1 cellular context compared by ENCODE assay signal in the genomic region with DNA sequence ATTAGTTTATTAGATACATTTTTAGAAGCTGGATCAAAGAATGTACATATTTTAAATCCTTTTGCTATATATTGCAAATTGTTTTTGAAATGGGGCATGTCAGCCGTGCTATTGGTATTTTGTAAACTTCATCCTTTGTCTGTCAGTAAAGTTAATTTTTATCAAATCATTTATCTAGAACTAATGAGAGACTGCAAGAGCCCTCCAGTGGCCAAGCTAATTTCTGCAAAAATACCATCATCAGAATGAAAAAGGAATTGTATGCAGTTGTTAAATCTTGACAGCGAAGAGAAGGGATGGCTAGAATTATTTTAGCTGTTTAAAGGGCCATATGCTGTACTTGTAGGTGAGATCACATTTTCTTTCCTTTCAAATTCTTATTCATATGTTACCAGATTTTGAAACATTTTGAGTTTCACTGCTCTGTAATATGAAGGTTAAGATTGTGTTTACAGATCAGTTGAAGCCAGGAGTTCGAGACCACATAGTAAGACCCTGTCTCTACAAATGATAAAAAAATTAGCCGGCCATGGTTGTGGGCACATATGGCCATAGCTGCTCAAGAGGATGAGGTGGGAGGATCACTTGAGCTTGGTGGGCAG.
A peak's percentile ranks its signal among the peaks of the same experiment; 100 is the strongest.
TF ChIP-seq lines count a peak whose summit lies in the region.

No MANE protein-coding gene starts in this region.

TF ChIP-seq in GM12878, 131 proteins besides CTCF, POLR2A, EP300 and RAD21 (continued from another document):
- TF ChIP-seq, protein P1, sequence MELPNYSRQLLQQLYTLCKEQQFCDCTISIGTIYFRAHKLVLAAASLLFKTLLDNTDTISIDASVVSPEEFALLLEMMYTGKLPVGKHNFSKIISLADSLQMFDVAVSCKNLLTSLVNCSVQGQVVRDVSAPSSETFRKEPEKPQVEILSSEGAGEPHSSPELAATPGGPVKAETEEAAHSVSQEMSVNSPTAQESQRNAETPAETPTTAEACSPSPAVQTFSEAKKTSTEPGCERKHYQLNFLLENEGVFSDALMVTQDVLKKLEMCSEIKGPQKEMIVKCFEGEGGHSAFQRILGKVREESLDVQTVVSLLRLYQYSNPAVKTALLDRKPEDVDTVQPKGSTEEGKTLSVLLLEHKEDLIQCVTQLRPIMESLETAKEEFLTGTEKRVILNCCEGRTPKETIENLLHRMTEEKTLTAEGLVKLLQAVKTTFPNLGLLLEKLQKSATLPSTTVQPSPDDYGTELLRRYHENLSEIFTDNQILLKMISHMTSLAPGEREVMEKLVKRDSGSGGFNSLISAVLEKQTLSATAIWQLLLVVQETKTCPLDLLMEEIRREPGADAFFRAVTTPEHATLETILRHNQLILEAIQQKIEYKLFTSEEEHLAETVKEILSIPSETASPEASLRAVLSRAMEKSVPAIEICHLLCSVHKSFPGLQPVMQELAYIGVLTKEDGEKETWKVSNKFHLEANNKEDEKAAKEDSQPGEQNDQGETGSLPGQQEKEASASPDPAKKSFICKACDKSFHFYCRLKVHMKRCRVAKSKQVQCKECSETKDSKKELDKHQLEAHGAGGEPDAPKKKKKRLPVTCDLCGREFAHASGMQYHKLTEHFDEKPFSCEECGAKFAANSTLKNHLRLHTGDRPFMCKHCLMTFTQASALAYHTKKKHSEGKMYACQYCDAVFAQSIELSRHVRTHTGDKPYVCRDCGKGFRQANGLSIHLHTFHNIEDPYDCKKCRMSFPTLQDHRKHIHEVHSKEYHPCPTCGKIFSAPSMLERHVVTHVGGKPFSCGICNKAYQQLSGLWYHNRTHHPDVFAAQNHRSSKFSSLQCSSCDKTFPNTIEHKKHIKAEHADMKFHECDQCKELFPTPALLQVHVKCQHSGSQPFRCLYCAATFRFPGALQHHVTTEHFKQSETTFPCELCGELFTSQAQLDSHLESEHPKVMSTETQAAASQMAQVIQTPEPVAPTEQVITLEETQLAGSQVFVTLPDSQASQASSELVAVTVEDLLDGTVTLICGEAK (IDR thresholded peaks at IDR 0.05; ENCODE audit: borderline replicate concordance): peak; percentile 37; the same call in 1 of the 2 replicates
- TF ChIP-seq ZNF24 (IDR thresholded peaks at IDR 0.05) (peak; percentile 31; the same call in 1 of the 2 replicates), TAF1 (IDR thresholded peaks at IDR 0.05; ENCODE audit: borderline replicate concordance, low read depth, low read length) (no peak), FOXM1 (IDR thresholded peaks at IDR 0.05; ENCODE audit: low read depth, low read length) (0 out of 2 replicates have a peak, but pooled peaks have one; percentile 24), SPI1 (IDR thresholded peaks at IDR 0.05; ENCODE audit: borderline replicate concordance, insufficient read depth, low read depth, low read length) (no peak), YBX1 (IDR thresholded peaks at IDR 0.05) (no peak), SMC3 (IDR thresholded peaks at IDR 0.05; ENCODE audit: borderline replicate concordance, low read length) (peak; percentile 92)
